8 cellular contexts compared by ENCODE assay signal in the genomic region with DNA sequence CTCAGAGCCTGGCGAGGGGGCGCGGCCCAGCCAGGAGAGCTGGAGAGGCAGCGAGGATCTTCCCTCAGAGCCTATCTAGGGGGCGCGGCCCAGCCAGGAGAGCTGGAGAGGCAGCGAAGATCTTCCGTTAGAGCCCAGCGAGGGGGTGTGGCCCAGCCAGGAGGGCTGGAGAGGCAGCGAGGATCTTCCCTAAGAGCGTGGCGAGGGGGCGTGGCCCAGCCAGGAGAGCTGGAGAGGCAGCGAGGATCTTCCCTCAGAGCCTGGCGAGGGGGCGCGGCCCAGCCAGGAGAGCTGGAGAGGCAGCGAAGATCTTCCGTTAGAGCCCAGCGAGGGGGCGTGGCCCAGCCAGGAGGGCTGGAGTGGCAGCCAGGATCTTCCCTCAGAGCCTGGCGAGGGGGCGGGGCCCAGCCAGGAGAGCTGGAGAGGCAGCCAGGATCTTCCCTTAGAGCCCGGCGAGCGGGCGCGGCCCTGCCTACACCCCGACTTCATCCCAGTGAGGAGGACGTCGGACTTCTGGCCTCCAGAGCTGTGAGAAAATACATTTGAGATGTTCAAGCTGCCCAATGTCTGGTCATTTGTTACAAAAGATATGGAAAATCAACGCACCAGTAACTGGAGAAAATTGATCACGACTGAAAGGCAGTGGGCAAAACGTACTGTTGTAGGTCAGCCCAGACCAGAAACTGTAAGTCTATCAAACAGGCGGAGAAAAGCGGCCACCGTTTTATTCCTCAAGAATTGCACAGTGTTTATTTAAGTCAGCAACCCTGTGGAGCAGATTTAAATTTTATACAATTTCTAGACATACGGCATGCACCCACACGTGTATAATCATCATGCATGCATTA.
A peak's percentile ranks its signal among the peaks of the same experiment; 100 is the strongest.
DNase-seq lines count a peak whose midpoint lies in the region; ATAC-seq and TF ChIP-seq lines count a peak whose summit lies in the region.

No MANE protein-coding gene starts in this region.

- peaks cover 21% of the 10 kb centered on the region for H3K27me3 Mint-ChIP-seq in CD4-positive, CD25-positive, alpha-beta regulatory T cell

- H3K4me1 ChIP-seq in CD4-positive, CD25-positive, alpha-beta regulatory T cell (ENCODE audit: control insufficient read depth, insufficient read depth, low read length, poor library complexity, severe bottlenecking) = peaks cover 9% of the 10 kb centered on the region
- 0 out of 2 replicates have a peak, but pooled peaks cover 3% of the 10 kb centered on the region for H3K4me1 ChIP-seq in HEK293 (ENCODE audit: control insufficient read depth, insufficient read depth, low read length)
- peaks cover 11 to 20% (median 19%) of the 10 kb centered on the region in 4 donors for H3K4me1 ChIP-seq in esophagus muscularis mucosa
- H3K4me1 ChIP-seq in mucosa of stomach (ENCODE audit: control insufficient read depth, insufficient read depth, low read length) = peaks cover 12% of the 10 kb centered on the region

- CTCF ChIA-PET in HEK293 (lab: Yijun Ruan, JAX) = interaction anchor here (0.6 to 1.5 kb wide), 8 partner anchors 9 to 505 kb away, joined by 3 to 13 read pairs (median 3); no protein-coding TSS in a partner anchor

- peak overlapping the region; percentile 32 for H3K4me3 ChIP-seq in CD4-positive, CD25-positive, alpha-beta regulatory T cell (ENCODE audit: low read depth, low read length)
- H3K4me3 ChIP-seq in HEK293 (ENCODE audit: low read depth, low read length) = peak overlapping the region; percentile 52
- peak overlapping the region; percentile 49 to 65 (median 56) for H3K4me3 ChIP-seq in esophagus muscularis mucosa
- H3K4me3 ChIP-seq in mucosa of stomach (ENCODE audit: low read length) = peak overlapping the region; percentile 40

- no peak for TF ChIP-seq POLR2A in esophagus muscularis mucosa (IDR thresholded peaks at IDR 0.05; ENCODE audit: low read depth)

- no peak for ATAC-seq in CD4-positive, CD25-positive, alpha-beta regulatory T cell (ENCODE audit: low read depth in 2 of 2)
- no peak for ATAC-seq in GM21423 (IDR thresholded peaks at IDR 0.05; ENCODE audit: unreplicated experiment)

- no peak for TF ChIP-seq EP300 in esophagus muscularis mucosa (IDR thresholded peaks at IDR 0.05)

- intact Hi-C loops in esophagus muscularis mucosa (cut with DNase I) = no loop called here

- peak in 2 of 3 donors; percentile 46 to 53 for DNase-seq in CD4-positive, CD25-positive, alpha-beta regulatory T cell
- DNase-seq in NCI-H2227 treated with DMSO at 0.1 percent for 48 hours (lab: John Stamatoyannopoulos, UW) = peak; percentile 98
- DNase-seq in activated T-cell treated with anti-CD3 and anti-CD28 coated beads for 48 hours (ENCODE audit: low read depth) = peak; percentile 41
- peak; percentile 92 for DNase-seq in esophagus muscularis mucosa (ENCODE audit: extremely low spot score)
- DNase-seq in stimulated activated naive CD4-positive, alpha-beta T cell (lab: John Stamatoyannopoulos, UW) = peak in 4 of 6 experiments; percentile 10 to 65 (median 40)

- H3K27ac ChIP-seq in CD4-positive, CD25-positive, alpha-beta regulatory T cell (ENCODE audit: insufficient read depth, low read length, poor library complexity, severe bottlenecking) = no peak overlapping the region
- H3K27ac ChIP-seq in HEK293 (ENCODE audit: extremely low read depth, low read depth, low read length) = peak overlapping the region; percentile 18; the same call in 1 of the 2 replicates
- H3K27ac ChIP-seq in esophagus muscularis mucosa (replicated peaks in 1 of 4) = peak overlapping the region; percentile 32 to 72 (median 68)

- H3K27ac Mint-ChIP-seq in CD4-positive, CD25-positive, alpha-beta regulatory T cell = no peak overlapping the region

- peaks cover 3 to 9% (median 5%) of the 10 kb centered on the region in 4 donors for H3K4me1 Mint-ChIP-seq in CD4-positive, CD25-positive, alpha-beta regulatory T cell

- H3K4me3 Mint-ChIP-seq in CD4-positive, CD25-positive, alpha-beta regulatory T cell = peak overlapping the region in 3 of 4 donors; percentile 14 to 76 (median 75)

- TF ChIP-seq CTCF in HEK293 (tag by site-specific recombination; IDR thresholded peaks at IDR 0.05) = no peak
- TF ChIP-seq CTCF in esophagus muscularis mucosa (IDR thresholded peaks at IDR 0.05) = no peak

- H3K36me3 Mint-ChIP-seq in CD4-positive, CD25-positive, alpha-beta regulatory T cell = no peaks in the 10 kb centered on the region

- H3K9ac ChIP-seq in mucosa of stomach (ENCODE audit: low read length) = peak overlapping the region; percentile 38

- H3K9me3 ChIP-seq in CD4-positive, CD25-positive, alpha-beta regulatory T cell (ENCODE audit: control insufficient read depth in 2 of 2, low read length in 2 of 2) = peaks cover 0 to 1% of the 10 kb centered on the region in 2 experiments
- H3K9me3 ChIP-seq in HEK293 (ENCODE audit: control insufficient read depth, insufficient read depth, low read depth, low read length) (no peaks in the 10 kb centered on the region), esophagus muscularis mucosa (no peaks in the 10 kb centered on the region), mucosa of stomach (ENCODE audit: control insufficient read depth, low read length) (no peaks in the 10 kb centered on the region)

- POLR2A ChIA-PET in HEK293 (lab: Yijun Ruan, JAX) = interaction anchor here (0.7 to 1.2 kb wide), 3 partner anchors 64 to 859 kb away, joined by 3 to 6 read pairs (median 3); partner anchors contain the start of gene TMEM18

- H3K27me3 ChIP-seq in CD4-positive, CD25-positive, alpha-beta regulatory T cell (ENCODE audit: control insufficient read depth, insufficient read depth, low read length) = peaks cover 7% of the 10 kb centered on the region
- H3K27me3 ChIP-seq in esophagus muscularis mucosa (peaks cover 0 to 2% (median 0%) of the 10 kb centered on the region in 4 donors), mucosa of stomach (ENCODE audit: control insufficient read depth, insufficient read depth, low read length) (peaks cover 8% of the 10 kb centered on the region)

- WGBS in esophagus muscularis mucosa = 3% methylated on average over 39 of the region's 39 CpGs

- H3K36me3 ChIP-seq in CD4-positive, CD25-positive, alpha-beta regulatory T cell (ENCODE audit: control insufficient read depth, insufficient read depth, low read length) = no peaks in the 10 kb centered on the region
- H3K36me3 ChIP-seq in HEK293 (ENCODE audit: control insufficient read depth in 2 of 2, insufficient read depth in 1 of 2, low read length in 2 of 2) (no peaks in the 10 kb centered on the region), esophagus muscularis mucosa (no peaks in the 10 kb centered on the region), mucosa of stomach (ENCODE audit: control insufficient read depth, insufficient read depth, low read length) (no peaks in the 10 kb centered on the region)

- H3K9me3 Mint-ChIP-seq in CD4-positive, CD25-positive, alpha-beta regulatory T cell = peaks cover 0 to 2% (median 0%) of the 10 kb centered on the region in 7 donors

TF ChIP-seq in HEK293, 187 proteins besides CTCF, POLR2A, EP300 and RAD21 (continues in another document):
- TF ChIP-seq ZBTB8A (tag by site-specific recombination; IDR thresholded peaks at IDR 0.05) (peak; percentile 27; the same call in 1 of the 2 replicates), ZNF404 (tag by site-specific recombination; IDR thresholded peaks at IDR 0.05) (no peak), ZNF776 (tag by site-specific recombination; IDR thresholded peaks at IDR 0.05; ENCODE audit: borderline replicate concordance) (no peak), ZNF777 (tag by site-specific recombination; IDR thresholded peaks at IDR 0.05; ENCODE audit: borderline replicate concordance) (no peak), SP2 (tag by site-specific recombination; IDR thresholded peaks at IDR 0.05) (peak; percentile 56; the same call in 1 of the 2 replicates), ZNF560 (tag by site-specific recombination; IDR thresholded peaks at IDR 0.05; ENCODE audit: borderline replicate concordance) (no peak), KLF10 (tag by site-specific recombination; IDR thresholded peaks at IDR 0.05) (peak; percentile 96), ZNF19 (tag by site-specific recombination; IDR thresholded peaks at IDR 0.05; ENCODE audit: low read depth) (no peak), ZBTB11 (tag by site-specific recombination; conservative IDR thresholded peaks at IDR 0.05; ENCODE audit: low read depth) (peak; percentile 47; the same call in 1 of the 2 replicates), KLF9 (tag by site-specific recombination; IDR thresholded peaks at IDR 0.05; ENCODE audit: low read depth) (peak; percentile 97), GLIS1 (tag by site-specific recombination; IDR thresholded peaks at IDR 0.05) (peak; percentile 58), ZNF341 (tag by site-specific recombination; IDR thresholded peaks at IDR 0.05; ENCODE audit: low read depth) (peak; percentile 84), ZNF335 (tag by site-specific recombination; conservative IDR thresholded peaks at IDR 0.05) (peak; percentile 67), ZBTB17 (tag by site-specific recombination; IDR thresholded peaks at IDR 0.05) (peak; percentile 87)

Comparison
In these comparisons a context has a peak if more than half of its experiments do, and no peak if none do; other contexts are left out.
1. DNase-seq: peak in every context shown above with its lines; median percentile 98 in NCI-H2227 treated with DMSO at 0.1 percent for 48 hours; 92 in esophagus muscularis mucosa; 50 in CD4-positive, CD25-positive, alpha-beta regulatory T cell; 41 in activated T-cell treated with anti-CD3 and anti-CD28 coated beads for 48 hours; 40 in stimulated activated naive CD4-positive, alpha-beta T cell.